In genomic region chr20:47725248-47725973, GRCh38 we compare ENCODE assay signal across 8 cellular contexts. TPM values are rescaled to one million over a fixed set of nuclear protein-coding genes. Genes with fewer than 3 reads are reported as not detected.
DNase-seq lines count a peak whose midpoint lies in the region; ATAC-seq and TF ChIP-seq lines count a peak whose summit lies in the region.

No MANE protein-coding gene starts in this region.

- POLR2A ChIA-PET in CD8-positive, alpha-beta T cell (lab: Charles Lee): interaction anchor here (0.9 kb wide), 1 partner anchor 1036 kb away, joined by 3 read pairs; the partner anchor contains the start of gene TP53RK

- peaks cover 41% of the 10 kb centered on the region for H3K4me1 Mint-ChIP-seq in CD8-positive, alpha-beta T cell (ENCODE audit: low read depth)

- peak; percentile 61 to 87 (median 75) for DNase-seq in CD8-positive, alpha-beta T cell
- DNase-seq in NCI-H748 (lab: John Stamatoyannopoulos, UW; ENCODE audit: unreplicated experiment) (peak; percentile 71), ecto neural progenitor cell (ENCODE audit: low spot score) (peak; percentile 88), lung microvascular endothelial cell (ENCODE audit: low read depth in 2 of 2) (peak; percentile 91 to 92)
- peak; percentile 74 to 85 for DNase-seq in activated CD4-positive, alpha-beta T cell treated with anti-CD3 and anti-CD28 coated beads, Interleukin-2, amount 50 U/mL, for 48 hours
- DNase-seq in stimulated activated CD8-positive, alpha-beta memory T cell treated with anti-CD3 and anti-CD28 coated beads, Interleukin-15, amount 100 ng/mL, for 24 hours (ENCODE audit: low read depth): peak; percentile 42

- ATAC-seq in CD8-positive, alpha-beta T cell: peak; percentile 64
- ATAC-seq in HG03135 (IDR thresholded peaks at IDR 0.05; ENCODE audit: unreplicated experiment): peak; percentile 54
- ATAC-seq in HG03460 (IDR thresholded peaks at IDR 0.05; ENCODE audit: unreplicated experiment): no peak

- CTCF ChIA-PET in CD8-positive, alpha-beta T cell (lab: Charles Lee): interaction anchor here (0.7 to 5.4 kb wide), 10 partner anchors 10 to 902 kb away, joined by 3 to 49 read pairs (median 3); no protein-coding TSS in a partner anchor

- H3K36me3 Mint-ChIP-seq in CD8-positive, alpha-beta T cell: no peaks in the 10 kb centered on the region

- H3K27ac ChIP-seq in CD8-positive, alpha-beta T cell (ENCODE audit: low read depth, low read length): no peak overlapping the region

- H3K9me3 Mint-ChIP-seq in CD8-positive, alpha-beta T cell: no peaks in the 10 kb centered on the region

- intact Hi-C loops in CD8-positive, alpha-beta T cell (cut with DNase I, micrococcal nuclease): loop anchor here (5.0 to 10.0 kb wide), 4 partner anchors 62 to 1197 kb away; partner anchors contain the start of genes ARFGEF2 (in 2 of the 2) and SULF2 (in 1 of the 2)

- H3K27me3 ChIP-seq in CD8-positive, alpha-beta T cell (ENCODE audit: insufficient read depth, low read length): no peaks in the 10 kb centered on the region

- no peaks in the 10 kb centered on the region for H3K27me3 Mint-ChIP-seq in CD8-positive, alpha-beta T cell (ENCODE audit: low read depth)

- H3K9me3 ChIP-seq in CD8-positive, alpha-beta T cell (ENCODE audit: low read length): no peaks in the 10 kb centered on the region

- H3K4me3 Mint-ChIP-seq in CD8-positive, alpha-beta T cell: no peak overlapping the region

- H3K4me3 ChIP-seq in CD8-positive, alpha-beta T cell (ENCODE audit: low read depth, low read length): no peak overlapping the region

- H3K36me3 ChIP-seq in CD8-positive, alpha-beta T cell (ENCODE audit: insufficient read depth, low read length): no peaks in the 10 kb centered on the region

- peaks cover 36% of the 10 kb centered on the region for H3K4me1 ChIP-seq in CD8-positive, alpha-beta T cell (ENCODE audit: insufficient read depth, low read length)

- peak overlapping the region; percentile 52 for H3K27ac Mint-ChIP-seq in CD8-positive, alpha-beta T cell

- peak; percentile 91 for TF ChIP-seq CTCF in CD8-positive, alpha-beta T cell (IDR thresholded peaks at IDR 0.05)

RNA-seq across cellular contexts. Expression of gene SULF2, which starts 59.9 kb away (rescaled TPM):
- 1 to 10 TPM in 1 of 2 experiments, under 1 TPM in 1; 0.76 to 1.2 TPM for total RNA-seq in CD8-positive, alpha-beta T cell
- 85.0 and 119 TPM in 2 replicates for total RNA-seq in lung microvascular endothelial cell

Comparison
In these comparisons a context has a peak if more than half of its experiments do, and no peak if none do; other contexts are left out.
1. RNA of gene SULF2, which starts 59.9 kb away (total RNA-seq): 85.0 to 119 TPM in lung microvascular endothelial cell; 0.76 to 1.2 TPM in CD8-positive, alpha-beta T cell; every median in the first group is over 10 times any median in the second.
2. Peak in every context shown above with its lines, with median percentiles within 50 percentile points of each other: DNase-seq.